In the genomic region with DNA sequence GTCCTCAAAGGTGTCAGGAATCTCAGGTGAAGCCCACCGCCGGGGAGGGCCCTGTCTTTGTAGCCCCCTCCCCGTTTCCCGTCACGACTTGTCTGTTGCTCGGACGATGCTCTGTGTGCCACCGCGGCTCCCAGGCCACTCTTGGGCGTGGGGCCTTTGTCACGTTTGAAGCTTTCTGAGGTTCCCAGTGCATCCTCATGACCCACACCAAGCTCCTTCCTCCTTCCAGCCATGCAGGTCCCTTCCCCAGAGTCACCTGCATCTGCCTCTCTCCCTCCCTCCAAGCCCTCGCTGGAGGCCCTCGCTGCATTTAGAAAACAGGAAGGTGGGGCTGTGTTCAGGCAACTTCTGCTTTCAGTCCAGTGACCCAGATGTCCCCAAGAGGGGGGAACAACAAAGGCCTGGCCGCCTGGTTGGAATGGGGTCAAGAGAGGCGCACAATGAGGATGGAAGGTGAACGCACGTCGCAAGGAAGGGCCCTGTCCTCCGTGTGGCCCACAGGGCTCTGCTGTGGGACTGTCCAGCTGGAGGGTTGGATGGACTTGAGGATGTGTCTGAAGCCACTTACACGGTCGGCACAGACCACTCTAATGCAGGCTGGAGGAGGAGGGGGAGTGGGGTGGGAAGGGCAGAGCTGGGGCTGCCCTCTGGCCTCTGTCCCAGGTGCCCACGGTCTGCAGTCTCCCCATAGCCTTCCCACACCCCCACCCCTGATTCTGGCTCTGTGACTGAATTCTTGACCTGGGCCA, we compare ENCODE assay signal across 8 cellular contexts. TPM values are rescaled to one million over a fixed set of nuclear protein-coding genes. Genes with fewer than 3 reads are reported as not detected.
DNase-seq lines count a peak whose midpoint lies in the region; ATAC-seq and TF ChIP-seq lines count a peak whose summit lies in the region.

No MANE protein-coding gene starts in this region.

- peak overlapping the region; percentile 90 for H3K27ac ChIP-seq in BLaER1
- peak overlapping the region; percentile 95 to 99 (median 97) for H3K27ac ChIP-seq in body of pancreas

- DNase-seq in body of pancreas, result peak in 3 of 4 donors; percentile 38 to 63 (median 47)
- DNase-seq in midbrain (lab: John Stamatoyannopoulos, UW), result peak; percentile 71
- no peak for DNase-seq in stimulated activated CD4-positive, alpha-beta T cell treated with anti-CD3 and anti-CD28 coated beads, Interleukin-12 subunit alpha, Interleukin-12 subunit beta, amount 100 ng/mL, for 4 hours
- DNase-seq in activated T-helper 1 cell treated with anti-CD3 and anti-CD28 coated beads, Interleukin-12 subunit alpha, Interleukin-12 subunit beta, Interleukin-2, Interleukin-4 antibody, amounts not matched to agents 30 ng/mL and 10 ng/mL and 1 ng/mL, durations not matched to agents 14 hours and 24 hours and 36 hours (ENCODE audit: low spot score), result no peak
- no peak for DNase-seq in hepatic stellate cell (ENCODE audit: low spot score)

- no peak for TF ChIP-seq CTCF in body of pancreas (IDR thresholded peaks at IDR 0.05)

- H3K4me3 ChIP-seq in BLaER1 (peak overlapping the region; percentile 58), body of pancreas (no peak overlapping the region)

- peak; percentile 41 for ATAC-seq in HG03159 (IDR thresholded peaks at IDR 0.05; ENCODE audit: unreplicated experiment)
- ATAC-seq in body of pancreas, result peak; percentile 1
- no peak for ATAC-seq in HG02571 (IDR thresholded peaks at IDR 0.05; ENCODE audit: unreplicated experiment)

- peaks cover 64% of the 10 kb centered on the region for H4K20me1 ChIP-seq in BLaER1

- peaks cover 2% of the 10 kb centered on the region for H3K27me3 Mint-ChIP-seq in activated T-helper 1 cell treated with anti-CD3 and anti-CD28 coated beads, Interleukin-12 subunit alpha, Interleukin-12 subunit beta, Interleukin-2, Interleukin-4 antibody, amounts not matched to agents 30 ng/mL and 10 ng/mL and 1 ng/mL, durations not matched to agents 14 hours and 24 hours and 36 hours (ENCODE audit: insufficient read depth)

- H3K4me1 Mint-ChIP-seq in activated T-helper 1 cell treated with anti-CD3 and anti-CD28 coated beads, Interleukin-12 subunit alpha, Interleukin-12 subunit beta, Interleukin-2, Interleukin-4 antibody, amounts not matched to agents 30 ng/mL and 10 ng/mL and 1 ng/mL, durations not matched to agents 14 hours and 24 hours and 36 hours (ENCODE audit: low read depth), result no peaks in the 10 kb centered on the region

- no peak overlapping the region for H3K27ac Mint-ChIP-seq in activated T-helper 1 cell treated with anti-CD3 and anti-CD28 coated beads, Interleukin-12 subunit alpha, Interleukin-12 subunit beta, Interleukin-2, Interleukin-4 antibody, amounts not matched to agents 30 ng/mL and 10 ng/mL and 1 ng/mL, durations not matched to agents 14 hours and 24 hours and 36 hours

- H3K9ac ChIP-seq in BLaER1, result peak overlapping the region; percentile 77

- H3K27me3 ChIP-seq in BLaER1 (no peaks in the 10 kb centered on the region), body of pancreas (no peaks in the 10 kb centered on the region)

- H3K9me3 ChIP-seq in BLaER1, result no peaks in the 10 kb centered on the region
- H3K9me3 ChIP-seq in body of pancreas, result no peaks in the 10 kb centered on the region

- no peak overlapping the region for H3K4me3 Mint-ChIP-seq in activated T-helper 1 cell treated with anti-CD3 and anti-CD28 coated beads, Interleukin-12 subunit alpha, Interleukin-12 subunit beta, Interleukin-2, Interleukin-4 antibody, amounts not matched to agents 30 ng/mL and 10 ng/mL and 1 ng/mL, durations not matched to agents 14 hours and 24 hours and 36 hours

- H3K9me3 Mint-ChIP-seq in activated T-helper 1 cell treated with anti-CD3 and anti-CD28 coated beads, Interleukin-12 subunit alpha, Interleukin-12 subunit beta, Interleukin-2, Interleukin-4 antibody, amounts not matched to agents 30 ng/mL and 10 ng/mL and 1 ng/mL, durations not matched to agents 14 hours and 24 hours and 36 hours, result no peaks in the 10 kb centered on the region

- intact Hi-C loops in body of pancreas (cut with DNase I), result no loop called here
- intact Hi-C loops in activated T-helper 1 cell treated with anti-CD3 and anti-CD28 coated beads, Interleukin-12 subunit alpha, Interleukin-12 subunit beta, Interleukin-2, Interleukin-4 antibody, amounts not matched to agents 30 ng/mL and 10 ng/mL and 1 ng/mL, durations not matched to agents 14 hours and 24 hours and 36 hours (cut with micrococcal nuclease), result no loop called here

- H3K4me2 ChIP-seq in BLaER1, result peak overlapping the region; percentile 98

- H3K4me1 ChIP-seq in BLaER1, result peaks cover 70% of the 10 kb centered on the region
- peaks cover 49% of the 10 kb centered on the region for H3K4me1 ChIP-seq in body of pancreas

- 39 to 55% methylated on average over 20 to 22 of the region's 22 CpGs for WGBS in body of pancreas, 2 donors

- H3K36me3 Mint-ChIP-seq in activated T-helper 1 cell treated with anti-CD3 and anti-CD28 coated beads, Interleukin-12 subunit alpha, Interleukin-12 subunit beta, Interleukin-2, Interleukin-4 antibody, amounts not matched to agents 30 ng/mL and 10 ng/mL and 1 ng/mL, durations not matched to agents 14 hours and 24 hours and 36 hours (ENCODE audit: low read depth), result no peaks in the 10 kb centered on the region

- TF ChIP-seq POLR2A in body of pancreas (IDR thresholded peaks at IDR 0.05), result no peak

- H3K36me3 ChIP-seq in BLaER1, result peaks cover 55% of the 10 kb centered on the region
- H3K36me3 ChIP-seq in body of pancreas (replicated peaks in 1 of 2; ENCODE audit: insufficient read depth in 1 of 2, low read depth in 2 of 2), result no peaks in the 10 kb centered on the region

RNA-seq across cellular contexts. Expression of a gene that starts 59.8 kb away (rescaled TPM):
- not detected for total RNA-seq in body of pancreas
- total RNA-seq in activated T-helper 1 cell treated with anti-CD3 and anti-CD28 coated beads, Interleukin-12 subunit alpha, Interleukin-12 subunit beta, Interleukin-2, Interleukin-4 antibody, amounts not matched to agents 30 ng/mL and 10 ng/mL and 1 ng/mL, durations not matched to agents 14 hours and 24 hours and 36 hours, result not detected in 2 replicates

Comparison
In these comparisons a context has a peak if more than half of its experiments do, and no peak if none do; other contexts are left out.
1. DNase-seq: peak in body of pancreas (3 of 4) and midbrain (single experiment); none in stimulated activated CD4-positive, alpha-beta T cell treated with anti-CD3 and anti-CD28 coated beads, Interleukin-12 subunit alpha, Interleukin-12 subunit beta, amount 100 ng/mL, for 4 hours (single experiment), activated T-helper 1 cell treated with anti-CD3 and anti-CD28 coated beads, Interleukin-12 subunit alpha, Interleukin-12 subunit beta, Interleukin-2, Interleukin-4 antibody, amounts not matched to agents 30 ng/mL and 10 ng/mL and 1 ng/mL, durations not matched to agents 14 hours and 24 hours and 36 hours (single experiment) and hepatic stellate cell (single experiment).